Comparison of ENCODE assay signal across 16 cellular contexts in genomic region chr1:224769987-224770693, GRCh38.
DNase-seq lines count a peak whose midpoint lies in the region; ATAC-seq and TF ChIP-seq lines count a peak whose summit lies in the region.
"Had no signal": no experiment of that assay in that cellular context is flagged by ENCODE, and none has a peak within 500 bp of the region (broad histone marks: within the 10 kb centered on the region; RNA-seq: fewer than 3 reads in every experiment).

No MANE protein-coding gene starts in this region.

- in situ Hi-C loops in mammary epithelial cell (cut with MboI; ENCODE audit: low sequenced_read_pairs in 2 of 2), result no loop called here

- no peaks in the 10 kb centered on the region for H3K36me3 Mint-ChIP-seq in MCF 10A (ENCODE audit: insufficient read depth, unreplicated experiment)
- H3K36me3 Mint-ChIP-seq: brain had no signal

- H3K27me3 ChIP-seq in mammary epithelial cell (ENCODE audit: insufficient read depth, low read length) (no peaks in the 10 kb centered on the region), SK-N-SH (ENCODE audit: insufficient read depth) (no peaks in the 10 kb centered on the region), upper lobe of left lung (no peaks in the 10 kb centered on the region)

- intact Hi-C loops in MCF 10A (cut with micrococcal nuclease) (no loop called here), mammary epithelial cell (cut with micrococcal nuclease) (no loop called here)

- TF ChIP-seq EP300 in SK-N-SH (IDR thresholded peaks at IDR 0.05; ENCODE audit: borderline replicate concordance in 1 of 2, low read depth in 1 of 2, low read length in 1 of 2) (no peak), upper lobe of left lung (IDR thresholded peaks at IDR 0.05) (no peak)

- TF ChIP-seq POLR2A in upper lobe of left lung (IDR thresholded peaks at IDR 0.05), result no peak

- peaks cover 24% of the 10 kb centered on the region for H3K27me3 Mint-ChIP-seq in MCF 10A (ENCODE audit: insufficient read depth, unreplicated experiment)

- H3K27ac ChIP-seq in mammary epithelial cell (ENCODE audit: insufficient read depth, low read depth, low read length) (no peak overlapping the region), SK-N-SH (ENCODE audit: low read depth in 2 of 2, low read length in 1 of 2) (no peak overlapping the region), upper lobe of left lung (no peak overlapping the region)
- H3K27ac ChIP-seq: epithelial cell of prostate, WERI-Rb-1 had no signal

- dilution Hi-C loops in mammary epithelial cell (cut with HindIII; ENCODE audit: low sequenced_read_pairs), result no loop called here

- peak; percentile 61 to 69 for ATAC-seq in upper lobe of left lung (ENCODE audit: low FRiP score in 2 of 2)
- no peak for ATAC-seq in GM19351 (IDR thresholded peaks at IDR 0.05; ENCODE audit: unreplicated experiment)
- no peak for ATAC-seq in GM18517 (IDR thresholded peaks at IDR 0.05; ENCODE audit: unreplicated experiment)

- H3K4me2 ChIP-seq in mammary epithelial cell (ENCODE audit: insufficient read depth, low read depth, low read length) (no peak overlapping the region), SK-N-SH (peak overlapping the region; percentile 7; the same call in 1 of the 2 replicates)

- H3K79me2 ChIP-seq in mammary epithelial cell (ENCODE audit: insufficient read depth, low read length) (no peaks in the 10 kb centered on the region), SK-N-SH (ENCODE audit: insufficient read depth) (no peaks in the 10 kb centered on the region)

- BruUV-seq in MCF 10A (replicated peaks; lab: Mats Ljungman, UMichigan) (no TSS peak), mammary epithelial cell (replicated peaks; lab: Mats Ljungman, UMichigan) (no TSS peak)

- H3K27ac Mint-ChIP-seq in MCF 10A (ENCODE audit: low read depth, unreplicated experiment), result no peak overlapping the region
- H3K27ac Mint-ChIP-seq: brain had no signal

- peak; percentile 63 for DNase-seq in MCF 10A (ENCODE audit: unreplicated experiment)
- no peak for DNase-seq in mammary epithelial cell
- no peak for DNase-seq in SK-N-SH
- DNase-seq in fibroblast of villous mesenchyme (ENCODE audit: low read depth), result peak; percentile 79
- DNase-seq in upper lobe of left lung, result no peak
- DNase-seq in stimulated activated CD4-positive, alpha-beta T cell treated with anti-CD3 and anti-CD28 coated beads, Interleukin-4, amount 100 ng/mL, for 24 hours, result no peak
- DNase-seq: GF-D8; GOT3; kidney; nucleus accumbens; stimulated activated CD4-positive, alpha-beta T cell treated with anti-CD3 and anti-CD28 coated beads, Interleukin-2, amount 100 ng/mL, for 24 hours; WERI-Rb-1 had no signal

- 67% methylated on average over 6 of the region's 6 CpGs for WGBS in mammary epithelial cell (ENCODE audit: low coverage, missing lambda C conversion rate)
- WGBS in SK-N-SH (ENCODE audit: low lambda C conversion rate), result 46% methylated on average over 6 of the region's 6 CpGs
- 43 to 52% methylated on average over 6 of the region's 6 CpGs for WGBS in upper lobe of left lung, 2 donors

- H3K9me3 Mint-ChIP-seq in MCF 10A (ENCODE audit: unreplicated experiment), result no peaks in the 10 kb centered on the region

- H4K20me1 ChIP-seq in mammary epithelial cell (ENCODE audit: insufficient read depth, low read length) (no peaks in the 10 kb centered on the region), SK-N-SH (ENCODE audit: insufficient read depth) (no peaks in the 10 kb centered on the region)

- POLR2A ChIA-PET in MCF 10A (lab: Yijun Ruan, JAX) (interaction anchor here (0.5 to 1.3 kb wide), 5 partner anchors 14 to 379 kb away, joined by 3 read pairs; no protein-coding TSS in a partner anchor), SK-N-SH (lab: Yijun Ruan, JAX) (no interaction called here)

- H3F3A ChIP-seq in SK-N-SH (replicated peaks; ENCODE audit: insufficient read depth), result no peaks in the 10 kb centered on the region

- H3K4me3 Mint-ChIP-seq in MCF 10A (ENCODE audit: unreplicated experiment), result no peak overlapping the region
- H3K4me3 Mint-ChIP-seq: brain had no signal

- TF ChIP-seq CTCF in MCF 10A (IDR thresholded peaks at IDR 0.05; ENCODE audit: unreplicated experiment), result no peak
- TF ChIP-seq CTCF in mammary epithelial cell (conservative IDR thresholded peaks at IDR 0.05 in 1 of 2, IDR thresholded peaks at IDR 0.05 in 1 of 2; ENCODE audit: extremely low read depth in 1 of 2, insufficient read depth in 1 of 2, low read depth in 1 of 2, low read length in 2 of 2), result no peak
- no peak for TF ChIP-seq CTCF in SK-N-SH (IDR thresholded peaks at IDR 0.05)
- no peak for TF ChIP-seq CTCF in fibroblast of villous mesenchyme (IDR thresholded peaks at IDR 0.05; ENCODE audit: insufficient read depth, low read depth, low read length)
- no peak for TF ChIP-seq CTCF in upper lobe of left lung (IDR thresholded peaks at IDR 0.05)

- no peak overlapping the region for H3K4me3 ChIP-seq in mammary epithelial cell (replicated peaks in 1 of 3; ENCODE audit: insufficient read depth in 1 of 3, low read depth in 2 of 3, low read length in 3 of 3)
- H3K4me3 ChIP-seq in SK-N-SH (ENCODE audit: low read depth in 2 of 2, low read length in 1 of 2), result no peak overlapping the region
- H3K4me3 ChIP-seq in fibroblast of villous mesenchyme (ENCODE audit: low read depth, low read length), result no peak overlapping the region
- no peak overlapping the region for H3K4me3 ChIP-seq in upper lobe of left lung

- H3K9ac ChIP-seq in mammary epithelial cell (ENCODE audit: insufficient read depth, low read length), result no peak overlapping the region
- H3K9ac ChIP-seq in SK-N-SH, result no peak overlapping the region

- H3K36me3 ChIP-seq in mammary epithelial cell (ENCODE audit: insufficient read depth, low read length) (no peaks in the 10 kb centered on the region), SK-N-SH (replicated peaks in 1 of 2; ENCODE audit: control insufficient read depth in 1 of 2, insufficient read depth in 2 of 2, low read length in 1 of 2) (no peaks in the 10 kb centered on the region), upper lobe of left lung (no peaks in the 10 kb centered on the region)
- H3K36me3 ChIP-seq: WERI-Rb-1 had no signal

- H3K9me3 ChIP-seq in mammary epithelial cell (replicated peaks; ENCODE audit: insufficient read depth, low read length) (no peaks in the 10 kb centered on the region), SK-N-SH (no peaks in the 10 kb centered on the region), upper lobe of left lung (no peaks in the 10 kb centered on the region)

- no peak for TF ChIP-seq RAD21 in SK-N-SH (IDR thresholded peaks at IDR 0.05; ENCODE audit: low read length)

- CTCF ChIA-PET in MCF 10A (lab: Yijun Ruan, JAX) (interaction anchor here (0.7 to 3.5 kb wide), 5 partner anchors 9 to 257 kb away, joined by 3 to 14 read pairs (median 3); no protein-coding TSS in a partner anchor), mammary epithelial cell (lab: Charles Lee; ENCODE audit: low non-redundant PET) (no interaction called here), SK-N-SH (lab: Yijun Ruan, JAX) (no interaction called here)

- H2AFZ ChIP-seq in mammary epithelial cell (ENCODE audit: low read depth, low read length), result no peak overlapping the region
- H2AFZ ChIP-seq in SK-N-SH (ENCODE audit: low read depth), result no peak overlapping the region

- H3K4me1 ChIP-seq in mammary epithelial cell (ENCODE audit: insufficient read depth, low read length) (peaks cover 5% of the 10 kb centered on the region), SK-N-SH (ENCODE audit: control insufficient read depth in 1 of 2, insufficient read depth in 2 of 2, low read depth in 1 of 2, low read length in 1 of 2) (peaks cover 0 to 4% of the 10 kb centered on the region in 2 experiments; a peak in 2 of 4 replicates), upper lobe of left lung (peaks cover 0 to 14% (median 6%) of the 10 kb centered on the region in 4 donors)

- peaks cover 8% of the 10 kb centered on the region for H3K4me1 Mint-ChIP-seq in MCF 10A (ENCODE audit: insufficient read depth, unreplicated experiment)

- no peaks in the 10 kb centered on the region for H3K9me2 ChIP-seq in SK-N-SH

TF ChIP-seq in SK-N-SH, 30 proteins besides CTCF, POLR2A, EP300 and RAD21 (continues in another document):
- TF ChIP-seq POLR2AphosphoS5 (IDR thresholded peaks at IDR 0.05; ENCODE audit: low read depth, low read length) (no peak; the same call in 1 of the 2 replicates), RFX5 (IDR thresholded peaks at IDR 0.05; ENCODE audit: low read length) (no peak), PBX3 (IDR thresholded peaks at IDR 0.05) (peak; percentile 75), FOSL2 (IDR thresholded peaks at IDR 0.05; ENCODE audit: borderline replicate concordance, low read depth) (peak; percentile 73; the same call in 1 of the 2 replicates), TEAD4 (IDR thresholded peaks at IDR 0.05; ENCODE audit: borderline replicate concordance, insufficient read depth) (no peak), IRF3 (IDR thresholded peaks at IDR 0.05; ENCODE audit: low read depth, low read length) (no peak), JUND (IDR thresholded peaks at IDR 0.05) (peak; percentile 92), GABPA (IDR thresholded peaks at IDR 0.05; ENCODE audit: low read depth) (no peak), RXRA (IDR thresholded peaks at IDR 0.05; ENCODE audit: borderline replicate concordance, low read depth) (no peak), USF1 (IDR thresholded peaks at IDR 0.05; ENCODE audit: borderline replicate concordance, low read depth) (no peak)

Comparison
In these comparisons a context has a peak if more than half of its experiments do, and no peak if none do; other contexts are left out.
1. DNase-seq: peak in MCF 10A (single experiment) and fibroblast of villous mesenchyme (single experiment); none in mammary epithelial cell (single experiment), SK-N-SH (single experiment), upper lobe of left lung (0 of 2) and stimulated activated CD4-positive, alpha-beta T cell treated with anti-CD3 and anti-CD28 coated beads, Interleukin-4, amount 100 ng/mL, for 24 hours (single experiment).
2. ATAC-seq: peak in upper lobe of left lung (2 of 2); none in GM19351 (single experiment) and GM18517 (single experiment).